ENCODE assay signal across 36 cellular contexts in genomic region chr2:20946494-20946893, GRCh38.
"Had no signal": no experiment of that assay in that cellular context is flagged by ENCODE, and none has a peak within 500 bp of the region (broad histone marks: within the 10 kb centered on the region; RNA-seq: fewer than 3 reads in every experiment).

No MANE protein-coding gene starts in this region.

- H3K36me3 ChIP-seq: MG63 had no signal

- H3K4me3 ChIP-seq: MG63 had no signal

- H3K4me2 ChIP-seq: KMS-11 had no signal

- H3K9me3 ChIP-seq: MG63 had no signal

- H3K27me3 ChIP-seq: MG63 had no signal

- DNase-seq: Karpas-422, Kasumi-1, MG63, MM.1S, MV-4-11, NCI-H1048, NCI-H1092, NCI-H1092 treated with DMSO at 0.1 percent for 48 hours, NCI-H1105, NCI-H1105 treated with DMSO at 0.1 percent for 48 hours, NCI-H1417, NCI-H1417 treated with DMSO at 0.1 percent for 48 hours, NCI-H1436, NCI-H1436 treated with DMSO at 0.1 percent for 48 hours, NCI-H146, NCI-H1694, NCI-H1694 treated with DMSO at 0.1 percent for 48 hours, NCI-H187, NCI-H187 treated with DMSO at 0.1 percent for 48 hours, NCI-H1930, NCI-H2029, NCI-H2029 treated with DMSO at 0.1 percent for 48 hours, NCI-H2081, NCI-H2081 treated with DMSO at 0.1 percent for 48 hours, NCI-H2107, NCI-H2171, NCI-H2171 treated with DMSO at 0.1 percent for 48 hours, NCI-H2227 treated with DMSO at 0.1 percent for 48 hours, NCI-H226, NCI-H345, NCI-H446, NCI-H446 treated with DMSO at 0.1 percent for 48 hours, NCI-H510A, NCI-H510A treated with DMSO at 0.1 percent for 48 hours, NCI-H524 had no signal

- H3K9ac ChIP-seq: KMS-11 had no signal

- H3K27ac ChIP-seq: KMS-11 had no signal
